In the genomic region with DNA sequence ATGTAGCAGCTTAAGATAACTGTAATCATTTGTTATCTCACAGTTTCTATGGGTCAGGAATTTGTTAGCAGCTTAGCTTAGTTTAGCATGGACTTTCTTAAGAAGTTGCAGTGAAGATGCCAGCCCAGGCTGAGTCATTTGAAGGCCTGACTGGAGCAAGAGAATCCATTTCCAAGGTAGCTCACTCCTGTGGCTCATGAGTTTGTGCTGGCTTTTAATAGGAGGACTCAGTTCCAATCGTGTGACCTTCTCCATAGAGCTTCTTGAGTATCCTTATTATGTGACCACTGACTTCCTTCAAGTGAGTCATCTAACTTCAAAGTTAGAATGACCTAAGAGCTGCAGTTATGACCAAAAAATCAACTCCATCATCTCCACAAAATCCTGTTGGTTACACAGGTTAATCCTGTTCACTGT, we compare ENCODE assay signal across 11 cellular contexts. TPM values are rescaled to one million over a fixed set of nuclear protein-coding genes. Genes with fewer than 3 reads are reported as not detected.
DNase-seq lines count a peak whose midpoint lies in the region; ATAC-seq and TF ChIP-seq lines count a peak whose summit lies in the region.
"Had no signal": no experiment of that assay in that cellular context is flagged by ENCODE, and none has a peak within 500 bp of the region (broad histone marks: within the 10 kb centered on the region; RNA-seq: fewer than 3 reads in every experiment).

No MANE protein-coding gene starts in this region.

- H3K4me2 ChIP-seq in MM.1S (ENCODE audit: low read depth, low read length): peak overlapping the region; percentile 92; the same call in 1 of the 2 replicates

- no peak overlapping the region for H3K9ac ChIP-seq in MM.1S (ENCODE audit: low read length)

- H3K9me3 Mint-ChIP-seq in activated T-cell treated with anti-CD3 and anti-CD28 coated beads, Interleukin-2, amount 50 U/mL, for 24 hours: no peaks in the 10 kb centered on the region
- H3K9me3 Mint-ChIP-seq in activated T-cell treated with anti-CD3 and anti-CD28 coated beads, Interleukin-2, amount 50 U/mL, for 4 hours: no peaks in the 10 kb centered on the region
- H3K9me3 Mint-ChIP-seq: activated naive CD4-positive, alpha-beta T cell treated with anti-CD3 and anti-CD28 coated beads, Interleukin-2, amount 50 U/mL, for 24 hours had no signal

- H3K27ac ChIP-seq in MM.1S (ENCODE audit: low read length): no peak overlapping the region
- H3K27ac ChIP-seq: C4-2B had no signal

- peaks cover 46% of the 10 kb centered on the region for H3K4me1 ChIP-seq in MM.1S (ENCODE audit: low read length)

- H3K4me1 Mint-ChIP-seq in activated T-cell treated with anti-CD3 and anti-CD28 coated beads, Interleukin-2, amount 50 U/mL, for 24 hours (ENCODE audit: low read depth): peaks cover 35% of the 10 kb centered on the region
- H3K4me1 Mint-ChIP-seq in activated T-cell treated with anti-CD3 and anti-CD28 coated beads, Interleukin-2, amount 50 U/mL, for 4 hours (ENCODE audit: low read depth): peaks cover 18% of the 10 kb centered on the region

- H3K27me3 ChIP-seq in MM.1S (replicated peaks; ENCODE audit: insufficient read depth, low read length): no peaks in the 10 kb centered on the region

- no peaks in the 10 kb centered on the region for H3K27me3 Mint-ChIP-seq in activated T-cell treated with anti-CD3 and anti-CD28 coated beads, Interleukin-2, amount 50 U/mL, for 24 hours
- H3K27me3 Mint-ChIP-seq in activated T-cell treated with anti-CD3 and anti-CD28 coated beads, Interleukin-2, amount 50 U/mL, for 4 hours (ENCODE audit: low read depth): no peaks in the 10 kb centered on the region
- H3K27me3 Mint-ChIP-seq: activated naive CD4-positive, alpha-beta T cell treated with anti-CD3 and anti-CD28 coated beads, Interleukin-2, amount 50 U/mL, for 24 hours had no signal

- peaks cover 46% of the 10 kb centered on the region for H3K36me3 Mint-ChIP-seq in activated T-cell treated with anti-CD3 and anti-CD28 coated beads, Interleukin-2, amount 50 U/mL, for 24 hours (ENCODE audit: low read depth)
- peaks cover 20% of the 10 kb centered on the region for H3K36me3 Mint-ChIP-seq in activated T-cell treated with anti-CD3 and anti-CD28 coated beads, Interleukin-2, amount 50 U/mL, for 4 hours (ENCODE audit: insufficient read depth)

- H2AFZ ChIP-seq in MM.1S (ENCODE audit: low read length): no peak overlapping the region

- no peak for TF ChIP-seq CTCF in MM.1S (IDR thresholded peaks at IDR 0.05; ENCODE audit: low read length)
- TF ChIP-seq CTCF in retinal pigment epithelial cell (conservative IDR thresholded peaks at IDR 0.05; ENCODE audit: low read depth, low read length): no peak

- ATAC-seq in activated T-cell treated with anti-CD3 and anti-CD28 coated beads, Interleukin-2, amount 50 U/mL, for 4 hours: no peak
- ATAC-seq in GM18520 (IDR thresholded peaks at IDR 0.05; ENCODE audit: unreplicated experiment): no peak
- no peak for ATAC-seq in Right ventricle myocardium inferior

- H3K36me3 ChIP-seq in MM.1S (replicated peaks; ENCODE audit: insufficient read depth, low read length): no peaks in the 10 kb centered on the region; the same call in 1 of the 2 replicates

- no peaks in the 10 kb centered on the region for H4K20me1 ChIP-seq in MM.1S (ENCODE audit: insufficient read depth, low read length)

- H3K4me3 Mint-ChIP-seq in activated T-cell treated with anti-CD3 and anti-CD28 coated beads, Interleukin-2, amount 50 U/mL, for 24 hours: no peak overlapping the region
- H3K4me3 Mint-ChIP-seq in activated T-cell treated with anti-CD3 and anti-CD28 coated beads, Interleukin-2, amount 50 U/mL, for 4 hours: no peak overlapping the region
- H3K4me3 Mint-ChIP-seq: activated naive CD4-positive, alpha-beta T cell treated with anti-CD3 and anti-CD28 coated beads, Interleukin-2, amount 50 U/mL, for 24 hours had no signal

- H3K27ac Mint-ChIP-seq in activated T-cell treated with anti-CD3 and anti-CD28 coated beads, Interleukin-2, amount 50 U/mL, for 24 hours: peak overlapping the region; percentile 53
- H3K27ac Mint-ChIP-seq: activated naive CD4-positive, alpha-beta T cell treated with anti-CD3 and anti-CD28 coated beads, Interleukin-2, amount 50 U/mL, for 24 hours had no signal

- intact Hi-C loops in Right ventricle myocardium inferior (cut with DNase I): no loop called here

- DNase-seq in activated T-cell treated with anti-CD3 and anti-CD28 coated beads, Interleukin-2, amount 50 U/mL, for 24 hours: no peak
- no peak for DNase-seq in activated T-cell treated with anti-CD3 and anti-CD28 coated beads, Interleukin-2, amount 50 U/mL, for 4 hours
- DNase-seq in MM.1S: no peak
- peak; percentile 37 for DNase-seq in dermis blood vessel endothelial cell
- DNase-seq in retinal pigment epithelial cell (ENCODE audit: low read depth): peak; percentile 15
- DNase-seq in Right ventricle myocardium inferior (ENCODE audit: missing footprints): no peak
- no peak for DNase-seq in NCI-H69 (lab: John Stamatoyannopoulos, UW)
- DNase-seq: NCI-H748 treated with DMSO at 0.1 percent for 48 hours had no signal

- no peaks in the 10 kb centered on the region for H3K9me3 ChIP-seq in MM.1S (replicated peaks; ENCODE audit: insufficient read depth, low read length)

- peaks cover 75% of the 10 kb centered on the region for H3K79me2 ChIP-seq in MM.1S (ENCODE audit: low read length)

- H3K4me3 ChIP-seq in MM.1S (ENCODE audit: low read length): peak overlapping the region; percentile 96; the same call in 1 of the 2 replicates
- H3K4me3 ChIP-seq in retinal pigment epithelial cell (ENCODE audit: low read length): no peak overlapping the region

- H3K9me2 ChIP-seq in MM.1S (replicated peaks; ENCODE audit: insufficient read depth, low read length): no peaks in the 10 kb centered on the region

- peaks cover 24% of the 10 kb centered on the region for H3F3A ChIP-seq in MM.1S (ENCODE audit: insufficient read depth, low read length)

RNA-seq across cellular contexts. Expression of gene GPATCH11, which starts 1.4 kb away (rescaled TPM):
- total RNA-seq in activated T-cell treated with anti-CD3 and anti-CD28 coated beads, Interleukin-2, amount 50 U/mL, for 4 hours: 10 to 100 TPM; 17.0 to 18.4 (median 17.2) TPM
- 6.0 and 9.4 TPM in 2 replicates for total RNA-seq in dermis blood vessel endothelial cell
- 5.9 TPM for total RNA-seq in Right ventricle myocardium inferior

RNA-seq across cellular contexts. Expression of gene HEATR5B, which starts 1.6 kb away (rescaled TPM):
- total RNA-seq in activated T-cell treated with anti-CD3 and anti-CD28 coated beads, Interleukin-2, amount 50 U/mL, for 4 hours: 10 to 100 TPM; 11.3 to 18.2 (median 14.9) TPM
- total RNA-seq in dermis blood vessel endothelial cell (37.6 and 40.3 TPM in 2 replicates), Right ventricle myocardium inferior (31.0 TPM)

Comparison
In these comparisons a context has a peak if more than half of its experiments do, and no peak if none do; other contexts are left out.
1. DNase-seq: peak in dermis blood vessel endothelial cell (single experiment) and retinal pigment epithelial cell (single experiment); none in activated T-cell treated with anti-CD3 and anti-CD28 coated beads, Interleukin-2, amount 50 U/mL, for 24 hours (single experiment), activated T-cell treated with anti-CD3 and anti-CD28 coated beads, Interleukin-2, amount 50 U/mL, for 4 hours (single experiment), MM.1S (single experiment), Right ventricle myocardium inferior (single experiment) and NCI-H69 (single experiment).